ENCODE assay signal across 3 cellular contexts in the genomic region with DNA sequence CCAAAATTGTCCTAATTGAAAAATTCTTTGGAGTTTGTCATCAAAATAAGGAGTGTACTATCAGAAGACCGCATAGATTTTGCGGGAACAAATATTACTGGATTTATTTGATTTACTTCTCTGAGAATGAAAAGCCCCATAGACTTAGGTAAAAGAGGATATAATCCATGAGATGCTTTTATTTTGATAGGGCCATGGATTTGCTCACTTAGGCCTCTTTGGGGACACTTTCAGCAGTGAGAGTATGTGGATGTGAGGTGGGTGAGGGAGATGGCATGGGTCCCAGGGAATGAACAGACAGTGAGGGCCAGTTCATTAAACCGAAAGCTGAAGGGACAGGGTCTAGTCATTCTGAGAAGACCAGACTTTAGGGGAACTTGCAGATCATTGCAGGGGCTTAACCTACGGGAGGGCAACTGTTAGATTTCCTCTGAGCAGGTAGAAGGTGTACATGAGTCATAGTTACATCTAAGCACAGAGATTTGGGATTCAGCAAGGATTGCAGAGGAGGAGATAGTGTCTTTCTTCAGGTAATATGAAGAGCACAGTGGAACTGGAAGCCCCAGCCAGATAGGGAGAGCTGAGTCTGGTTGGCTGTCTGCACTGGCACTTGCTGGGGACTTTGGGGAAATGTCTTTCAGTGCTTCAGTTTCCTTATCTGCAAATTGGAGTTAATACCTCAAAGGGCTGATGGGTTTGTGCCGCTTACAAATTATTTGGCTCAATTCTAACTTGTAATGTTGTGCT.
TF ChIP-seq lines count a peak whose summit lies in the region.

No MANE protein-coding gene starts in this region.

TF ChIP-seq in A549, 52 proteins besides CTCF, POLR2A, EP300 and RAD21:
- TF ChIP-seq, protein P1, sequence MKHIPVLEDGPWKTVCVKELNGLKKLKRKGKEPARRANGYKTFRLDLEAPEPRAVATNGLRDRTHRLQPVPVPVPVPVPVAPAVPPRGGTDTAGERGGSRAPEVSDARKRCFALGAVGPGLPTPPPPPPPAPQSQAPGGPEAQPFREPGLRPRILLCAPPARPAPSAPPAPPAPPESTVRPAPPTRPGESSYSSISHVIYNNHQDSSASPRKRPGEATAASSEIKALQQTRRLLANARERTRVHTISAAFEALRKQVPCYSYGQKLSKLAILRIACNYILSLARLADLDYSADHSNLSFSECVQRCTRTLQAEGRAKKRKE (CRISPR knock-in tag; IDR thresholded peaks at IDR 0.05; ENCODE audit: low read depth), result no peak
- no peak for TF ChIP-seq HOXB5 (CRISPR knock-in tag; IDR thresholded peaks at IDR 0.05)
- TF ChIP-seq ESRRA (IDR thresholded peaks at IDR 0.05; ENCODE audit: borderline replicate concordance, low read length), result no peak
- TF ChIP-seq SREBF2 (IDR thresholded peaks at IDR 0.05), result no peak
- TF ChIP-seq ZC3H11A (IDR thresholded peaks at IDR 0.05), result no peak
- no peak for TF ChIP-seq ZNF302 (CRISPR knock-in tag; IDR thresholded peaks at IDR 0.05)
- no peak for TF ChIP-seq FOSL2 (IDR thresholded peaks at IDR 0.05)
- 0 out of 2 replicates have a peak, but pooled peaks have one; percentile 3 for TF ChIP-seq FOSL2 (CRISPR knock-in tag; IDR thresholded peaks at IDR 0.05)
TF ChIP-seq in A549: peak in this region for 1.

TF ChIP-seq in HEK293, 187 proteins besides CTCF, POLR2A, EP300 and RAD21:
- TF ChIP-seq MYNN (tag by site-specific recombination; IDR thresholded peaks at IDR 0.05; ENCODE audit: borderline replicate concordance) (peak; percentile 66), ZBTB20 (tag by site-specific recombination; IDR thresholded peaks at IDR 0.05) (no peak)

TF ChIP-seq in K562, 482 proteins besides CTCF, POLR2A, EP300 and RAD21:
- TF ChIP-seq, protein P2, sequence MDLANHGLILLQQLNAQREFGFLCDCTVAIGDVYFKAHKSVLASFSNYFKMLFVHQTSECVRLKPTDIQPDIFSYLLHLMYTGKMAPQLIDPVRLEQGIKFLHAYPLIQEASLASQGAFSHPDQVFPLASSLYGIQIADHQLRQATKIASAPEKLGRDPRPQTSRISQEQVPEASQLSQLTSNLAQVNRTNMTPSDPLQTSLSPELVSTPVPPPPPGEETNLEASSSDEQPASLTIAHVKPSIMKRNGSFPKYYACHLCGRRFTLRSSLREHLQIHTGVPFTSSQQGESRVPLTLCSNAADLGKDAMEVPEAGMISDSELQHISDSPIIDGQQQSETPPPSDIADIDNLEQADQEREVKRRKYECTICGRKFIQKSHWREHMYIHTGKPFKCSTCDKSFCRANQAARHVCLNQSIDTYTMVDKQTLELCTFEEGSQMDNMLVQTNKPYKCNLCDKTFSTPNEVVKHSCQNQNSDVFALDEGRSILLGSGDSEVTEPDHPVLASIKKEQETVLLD (IDR thresholded peaks at IDR 0.05), result no peak
- TF ChIP-seq MYNN (IDR thresholded peaks at IDR 0.05) (peak; percentile 95), MYNN (CRISPR knock-in tag; IDR thresholded peaks at IDR 0.05) (no peak), SAFB (IDR thresholded peaks at IDR 0.05; ENCODE audit: borderline replicate concordance, low read depth, low read length) (no peak), MCM2 (IDR thresholded peaks at IDR 0.05; ENCODE audit: low read depth) (no peak), HOXB6 (CRISPR knock-in tag; IDR thresholded peaks at IDR 0.05; ENCODE audit: borderline replicate concordance) (no peak), TAF1 (IDR thresholded peaks at IDR 0.05; ENCODE audit: control insufficient read depth, extremely low read depth, insufficient read depth, low read length, severe bottlenecking) (no peak)
- TF ChIP-seq, protein P3, sequence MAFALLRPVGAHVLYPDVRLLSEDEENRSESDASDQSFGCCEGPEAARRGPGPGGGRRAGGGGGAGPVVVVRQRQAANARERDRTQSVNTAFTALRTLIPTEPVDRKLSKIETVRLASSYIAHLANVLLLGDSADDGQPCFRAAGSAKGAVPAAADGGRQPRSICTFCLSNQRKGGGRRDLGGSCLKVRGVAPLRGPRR (CRISPR knock-in tag; IDR thresholded peaks at IDR 0.05), result no peak
